Comparison of ENCODE assay signal across 8 cellular contexts in genomic region chr5:177357459-177358332, GRCh38. TPM values are rescaled to one million over a fixed set of nuclear protein-coding genes. Genes with fewer than 3 reads are reported as not detected.
DNase-seq lines count a peak whose midpoint lies in the region; ATAC-seq, FAIRE-seq and TF ChIP-seq lines count a peak whose summit lies in the region.

TSS of gene RGS14 (plus strand) at chr5:177357924. CDS start at chr5:177358025, 101 bp downstream.

- DNase-seq in GM10266 (ENCODE audit: extremely low spot score) (peak; percentile 92), MG63 (no peak), T-helper 22 cell (ENCODE audit: low read depth) (peak; percentile 65), GM12878 (ENCODE audit: low read depth, low spot score) (peak; percentile 77), HepG2 (ENCODE audit: low spot score) (no peak), omental fat pad (ENCODE audit: low spot score) (no peak)
- DNase-seq in stimulated activated CD8-positive, alpha-beta memory T cell treated with anti-CD3 and anti-CD28 coated beads, Interleukin-7, amount 100 ng/mL, for 4 hours (ENCODE audit: low read depth in 2 of 2): peak; percentile 38 to 64

- H3K79me2 ChIP-seq in GM12878 (ENCODE audit: control insufficient read depth, insufficient read depth, low read length): peaks cover 48% of the 10 kb centered on the region
- H3K79me2 ChIP-seq in HepG2 (ENCODE audit: insufficient read depth, low read length): no peaks in the 10 kb centered on the region

- SMC1A ChIA-PET in GM12878 (lab: Charles Lee; ENCODE audit: uncharacterized antibody, unreplicated experiment): interaction anchor here (1.1 to 3.9 kb wide), 8 partner anchors 8 to 222 kb away, joined by 3 to 19 read pairs (median 4); no protein-coding TSS in a partner anchor

- peak; percentile 95 for ATAC-seq in GM21786 (IDR thresholded peaks at IDR 0.05; ENCODE audit: unreplicated experiment)
- peak; percentile 91 for ATAC-seq in GM12878
- no peak for ATAC-seq in HepG2
- ATAC-seq in omental fat pad (ENCODE audit: low FRiP score): no peak

- TF ChIP-seq RAD21 in GM12878 (IDR thresholded peaks at IDR 0.05; ENCODE audit: insufficient read depth, low read depth, low read length): no peak
- no peak for TF ChIP-seq RAD21 in HepG2 (CRISPR knock-in tag; IDR thresholded peaks at IDR 0.05)

- peaks cover 3% of the 10 kb centered on the region; the same call in 1 of the 2 replicates for H3K9me3 ChIP-seq in MG63
- H3K9me3 ChIP-seq in GM12878 (replicated peaks; ENCODE audit: control insufficient read depth, insufficient read depth, low read length): peaks cover 3% of the 10 kb centered on the region; the same call in 1 of the 3 replicates
- H3K9me3 ChIP-seq in HepG2 (ENCODE audit: low read length): no peaks in the 10 kb centered on the region

- in situ Hi-C loops in GM12878 (cut with MboI) (no loop called here), HepG2 (cut with HindIII; ENCODE audit: extremely low pct_ligation_motif_present, low pct_unique_long_range_greater_than_20kb) (loop anchor here (25.0 kb wide), 1 partner anchor 820 kb away; the partner anchor contains the start of genes CDHR2 and RNF44)

- H3K4me1 ChIP-seq in GM12878 (ENCODE audit: control insufficient read depth, insufficient read depth, low read length) (peaks cover 48% of the 10 kb centered on the region), HepG2 (ENCODE audit: insufficient read depth, low read length) (peaks cover 98% of the 10 kb centered on the region)

- intact Hi-C loops in GM12878 (cut with micrococcal nuclease; ENCODE audit: unreplicated experiment): no loop called here
- intact Hi-C loops in HepG2 (cut with micrococcal nuclease; ENCODE audit: unreplicated experiment): no loop called here

- RAD21 ChIA-PET in GM12878 (lab: Charles Lee; ENCODE audit: unreplicated experiment): interaction anchor here (1.0 to 2.0 kb wide), 5 partner anchors 9 to 98 kb away, joined by 3 to 12 read pairs (median 4); no protein-coding TSS in a partner anchor

- H3K4me3 ChIP-seq in MG63 (no peak within 1 kb of the TSS), GM12878 (peak within 1 kb of the TSS; percentile 99), HepG2 (replicated peaks in 1 of 3; ENCODE audit: insufficient read depth in 1 of 3, low read depth in 2 of 3, low read length in 3 of 3) (peak within 1 kb of the TSS in 1 of 3 experiments; percentile 25; a peak in 1 of 6 replicates)

- no TSS peak for BruUV-seq in GM12878 (replicated peaks; lab: Mats Ljungman, UMichigan)
- no TSS peak for BruUV-seq in HepG2 (replicated peaks; lab: Mats Ljungman, UMichigan)

- H3K9ac ChIP-seq in GM12878 (ENCODE audit: control insufficient read depth, insufficient read depth, low read length) (peak within 1 kb of the TSS; percentile 81), HepG2 (ENCODE audit: insufficient read depth, low read depth, low read length) (no peak within 1 kb of the TSS)

- under 1% methylated on average over 35 of the region's 37 CpGs for WGBS in GM12878 (ENCODE audit: insufficient coverage, insufficient replicate concordance, low lambda C conversion rate, missing lambda C conversion rate)
- WGBS in HepG2 (ENCODE audit: low lambda C conversion rate): 61% methylated on average over 23 of the region's 37 CpGs

- POLR2A ChIA-PET in GM12878 (lab: Charles Lee) (interaction anchor here (0.9 to 2.1 kb wide), 9 partner anchors 9 to 151 kb away, joined by 3 to 14 read pairs (median 5); partner anchors contain the start of gene MXD3), HepG2 (lab: Yijun Ruan, JAX) (interaction anchor here (1.6 to 6.5 kb wide), 2 partner anchors 9 to 21 kb away, joined by 12 to 77 read pairs; no protein-coding TSS in a partner anchor)

- H3K27ac ChIP-seq in GM12878 (ENCODE audit: control insufficient read depth, insufficient read depth) (peak within 1 kb of the TSS; percentile 91), HepG2 (ENCODE audit: extremely low read length, insufficient read depth, low read length) (no peak within 1 kb of the TSS)

- TF ChIP-seq CTCF in GM10266 (IDR thresholded peaks at IDR 0.05; ENCODE audit: control insufficient read depth, insufficient read depth, low read depth, missing control alignments) (no peak), GM12878 (IDR thresholded peaks at IDR 0.05 in 2 of 3, conservative IDR thresholded peaks at IDR 0.05 in 1 of 3; ENCODE audit: control insufficient read depth in 2 of 3, extremely low read depth in 1 of 3, insufficient read depth in 1 of 3, low read depth in 3 of 3, low read length in 3 of 3) (no peak), HepG2 (CRISPR knock-in tag; IDR thresholded peaks at IDR 0.05) (no peak), omental fat pad (IDR thresholded peaks at IDR 0.05) (no peak)

- H4K20me1 ChIP-seq in GM12878 (ENCODE audit: control insufficient read depth, insufficient read depth) (no peaks in the 10 kb centered on the region), HepG2 (ENCODE audit: insufficient read depth, low read length) (no peaks in the 10 kb centered on the region)

- H3K4me2 ChIP-seq in GM12878 (ENCODE audit: control insufficient read depth, insufficient read depth): peak within 1 kb of the TSS; percentile 99
- peak within 1 kb of the TSS; percentile 42 for H3K4me2 ChIP-seq in HepG2 (ENCODE audit: low read depth, low read length)

- peak; percentile 99 for FAIRE-seq in GM12878 (lab: Jason Lieb, UNC)
- FAIRE-seq in HepG2 (lab: Jason Lieb, UNC): no peak

- TF ChIP-seq POLR2A in GM12878 (IDR thresholded peaks at IDR 0.05; ENCODE audit: low read depth, low read length) (peak; percentile 82), HepG2 (IDR thresholded peaks at IDR 0.05; ENCODE audit: insufficient read depth in 1 of 2, low read depth in 2 of 2, low read length in 2 of 2) (no peak)

- TF ChIP-seq EP300 in GM12878 (IDR thresholded peaks at IDR 0.05; ENCODE audit: borderline replicate concordance in 1 of 2, control insufficient read depth in 1 of 2, low read depth in 2 of 2, low read length in 2 of 2): peak; percentile 25 to 55; a peak in 2 of 4 replicates
- TF ChIP-seq EP300 in HepG2 (IDR thresholded peaks at IDR 0.05; ENCODE audit: low read depth in 2 of 2, low read length in 2 of 2): no peak
- no peak for TF ChIP-seq EP300 in HepG2 (CRISPR knock-in tag; IDR thresholded peaks at IDR 0.05; ENCODE audit: borderline replicate concordance)

- no peaks in the 10 kb centered on the region; the same call in 1 of the 2 replicates for H3K27me3 ChIP-seq in MG63
- H3K27me3 ChIP-seq in GM12878 (replicated peaks in 1 of 2; ENCODE audit: control insufficient read depth in 2 of 2, insufficient read depth in 2 of 2, low read length in 1 of 2): no peaks in the 10 kb centered on the region
- H3K27me3 ChIP-seq in HepG2 (ENCODE audit: control insufficient read depth in 1 of 2, insufficient read depth in 2 of 2, low read length in 2 of 2): peaks cover 0 to 23% of the 10 kb centered on the region in 2 experiments; a peak in 4 of 5 replicates

- no peaks in the 10 kb centered on the region for H3K36me3 ChIP-seq in MG63
- H3K36me3 ChIP-seq in GM12878 (ENCODE audit: control insufficient read depth in 2 of 2, insufficient read depth in 2 of 2, low read length in 1 of 2): no peaks in the 10 kb centered on the region; a peak in 1 of 4 replicates
- no peaks in the 10 kb centered on the region for H3K36me3 ChIP-seq in HepG2 (replicated peaks in 1 of 2; ENCODE audit: control insufficient read depth in 1 of 2, insufficient read depth in 2 of 2, low read length in 2 of 2)

- CTCF ChIA-PET in GM12878 (lab: Yijun Ruan, JAX): interaction anchor here (0.9 to 3.4 kb wide), 8 partner anchors 9 to 151 kb away, joined by 3 to 17 read pairs (median 3); no protein-coding TSS in a partner anchor
- CTCF ChIA-PET in HepG2 (lab: Yijun Ruan, JAX; ENCODE audit: low intra/inter-chr PET ratio, low total read pairs): no interaction called here

- H2AFZ ChIP-seq in GM12878 (ENCODE audit: control insufficient read depth, low read depth, low read length) (peak within 1 kb of the TSS; percentile 89), HepG2 (ENCODE audit: low read length) (no peak within 1 kb of the TSS)

RNA-seq across cellular contexts. Expression of gene RGS14, which starts in this region (rescaled TPM):
- 10.7 and 16.7 TPM in 2 replicates for total RNA-seq in MG63 (2014; rRNA removed; shearing (Covaris generic); ENCODE audit: low replicate concordance)
- total RNA-seq in GM12878 (2013; cell fraction: nucleolus; rRNA removed): 111 and 131 TPM in 2 replicates
- total RNA-seq in GM12878 (2014; rRNA removed) (56.5 and 68.1 TPM in 2 replicates), GM12878 (2014; rRNA removed; fragmentation: Illumina TruSeq; extraction: Trizol) (25.1 and 30.4 TPM in 2 replicates), GM12878 (2021) (65.6 and 72.9 TPM in 2 replicates), HepG2 (2016; rRNA removed; fragmentation: Illumina TruSeq; extraction: Trizol) (10.7 and 11.1 TPM in 2 replicates), omental fat pad (10 to 100 TPM in 1 of 4 donors, 1 to 10 TPM in 3; 7.1 to 25.1 (median 8.2) TPM)
- 6.4 TPM for polyA plus RNA-seq in GM12878 (2011; ENCODE audit: low read depth)
- polyA plus RNA-seq in GM12878 (2011; rRNA removed) (28.8 and 57.1 TPM in 2 replicates), GM12878 (2014; fragmentation: Illumina TruSeq; extraction: Trizol) (4.4 and 35.8 TPM in 2 replicates), GM12878 (2014; fragmentation: Nextera tagmentation; extraction: Ambion mirVana) (1 to 10 TPM in 1 of 2 experiments, under 1 TPM in 1; 0.19 to 1.3 TPM), GM12878 (2014; rRNA removed) (88.7 and 91.9 TPM in 2 replicates), GM12878 (2016; fragmentation: Nextera tagmentation; extraction: Ambion mirVana) (10 to 100 TPM; 53.6 to 56.0 TPM), HepG2 (2011; rRNA removed) (17.2 and 27.9 TPM in 2 replicates)
- 90.6 and 104 TPM in 2 replicates for polyA plus RNA-seq in GM12878 (2011; cell fraction: cytosol; rRNA removed)
- 281 and 299 TPM in 2 replicates for polyA plus RNA-seq in GM12878 (2011; cell fraction: nucleus; rRNA removed)
- polyA plus RNA-seq in GM12878 (2012): 30.7 and 40.7 TPM in 2 replicates
- 40.5 and 82.2 TPM in 2 replicates for polyA minus RNA-seq in GM12878 (2011; rRNA and poly(A)+ RNA removed)
- polyA minus RNA-seq in GM12878 (2011; cell fraction: cytosol; rRNA and poly(A)+ RNA removed): 26.2 and 29.3 TPM in 2 replicates
- polyA minus RNA-seq in GM12878 (2011; cell fraction: nucleus; rRNA and poly(A)+ RNA removed): 52.3 and 74.0 TPM in 2 replicates
- total RNA-seq in HepG2 (2016; cell fraction: cytosol; rRNA removed; fragmentation: Illumina TruSeq; extraction: Trizol; ENCODE audit: low read depth): 15.3 and 15.8 TPM in 2 replicates
- 7.2 and 12.8 TPM in 2 replicates for total RNA-seq in HepG2 (2016; cell fraction: insoluble cytoplasmic fraction; rRNA removed; fragmentation: Illumina TruSeq; extraction: Trizol)
- total RNA-seq in HepG2 (2016; cell fraction: membrane; rRNA removed; fragmentation: Illumina TruSeq; extraction: Trizol): 15.5 and 16.6 TPM in 2 replicates
- total RNA-seq in HepG2 (2016; cell fraction: nucleus; rRNA removed; fragmentation: Illumina TruSeq; extraction: Trizol): 7.6 and 9.6 TPM in 2 replicates
- 20.3 and 35.1 TPM in 2 replicates for polyA plus RNA-seq in HepG2 (2011; cell fraction: cytosol; rRNA removed)
- polyA plus RNA-seq in HepG2 (2011; cell fraction: nucleus; rRNA removed): 48.0 and 49.7 TPM in 2 replicates
- 9.3 and 16.2 TPM in 2 replicates for polyA plus RNA-seq in HepG2 (2012)
- polyA plus RNA-seq in HepG2 (2016; cell fraction: cytosol; fragmentation: Illumina TruSeq; extraction: Trizol; ENCODE audit: low read depth): 11.0 and 13.5 TPM in 2 replicates
- polyA plus RNA-seq in HepG2 (2016; cell fraction: insoluble cytoplasmic fraction; fragmentation: Illumina TruSeq; extraction: Trizol; ENCODE audit: low read depth): 14.8 and 16.5 TPM in 2 replicates
- polyA plus RNA-seq in HepG2 (2016; cell fraction: membrane; fragmentation: Illumina TruSeq; extraction: Trizol; ENCODE audit: low read depth): 11.0 and 11.4 TPM in 2 replicates
- polyA plus RNA-seq in HepG2 (2016; cell fraction: nucleus; fragmentation: Illumina TruSeq; extraction: Trizol; ENCODE audit: insufficient read depth, low read depth): 19.6 TPM in 2 replicates
- polyA minus RNA-seq in HepG2 (2011; rRNA and poly(A)+ RNA removed; ENCODE audit: low replicate concordance): 0.82 and 20.7 TPM in 2 replicates
- polyA minus RNA-seq in HepG2 (2011; cell fraction: cytosol; rRNA and poly(A)+ RNA removed): 7.2 and 9.7 TPM in 2 replicates
- 10.6 and 12.8 TPM in 2 replicates for polyA minus RNA-seq in HepG2 (2011; cell fraction: nucleus; rRNA and poly(A)+ RNA removed)

Comparison
In these comparisons a context has a peak if more than half of its experiments do, and no peak if none do; other contexts are left out.
1. DNase-seq: peak in GM10266 (single experiment), T-helper 22 cell (single experiment), GM12878 (single experiment) and stimulated activated CD8-positive, alpha-beta memory T cell treated with anti-CD3 and anti-CD28 coated beads, Interleukin-7, amount 100 ng/mL, for 4 hours (2 of 2); none in MG63 (single experiment), HepG2 (single experiment) and omental fat pad (single experiment).
2. ATAC-seq: peak in GM21786 (single experiment) and GM12878 (single experiment); none in HepG2 (single experiment) and omental fat pad (single experiment).